ENCODE assay signal across 8 cellular contexts in genomic region chr6:27720607-27721580, GRCh38.
DNase-seq lines count a peak whose midpoint lies in the region; ATAC-seq and TF ChIP-seq lines count a peak whose summit lies in the region.

No MANE protein-coding gene starts in this region.

- TF ChIP-seq CTCF in cardiac fibroblast (IDR thresholded peaks at IDR 0.05; ENCODE audit: low read depth, low read length), result no peak
- no peak for TF ChIP-seq CTCF in nephron (IDR thresholded peaks at IDR 0.05; ENCODE audit: unreplicated experiment in 3 of 3)

- no peaks in the 10 kb centered on the region for H3K4me1 Mint-ChIP-seq in nephron

- intact Hi-C loops in posterior cingulate gyrus (cut with DNase I), result no loop called here

- no peaks in the 10 kb centered on the region for H3K36me3 Mint-ChIP-seq in nephron (ENCODE audit: low read depth)

- no peaks in the 10 kb centered on the region for H3K9me3 Mint-ChIP-seq in nephron

- ATAC-seq in HG03280 (IDR thresholded peaks at IDR 0.05; ENCODE audit: unreplicated experiment) (no peak), GM18907 (IDR thresholded peaks at IDR 0.05; ENCODE audit: unreplicated experiment) (no peak)

- H3K4me3 Mint-ChIP-seq in nephron, result peak overlapping the region; percentile 35 to 63 (median 40)

- H3K27ac Mint-ChIP-seq in nephron, result no peak overlapping the region

- peak overlapping the region in 1 of 2 donors; percentile 13 for H3K4me3 ChIP-seq in cardiac fibroblast (replicated peaks in 1 of 2; ENCODE audit: low read depth in 2 of 2, low read length in 2 of 2)

- H3K27me3 Mint-ChIP-seq in nephron (ENCODE audit: low read depth), result peaks cover 39% of the 10 kb centered on the region

- peak; percentile 17 to 41 for DNase-seq in NCI-H524 (lab: John Stamatoyannopoulos, UW)
- DNase-seq in NCI-H524 treated with DMSO at 0.1 percent for 48 hours (lab: John Stamatoyannopoulos, UW), result no peak
- peak; percentile 12 for DNase-seq in LHCN-M2 (ENCODE audit: low read depth)
- peak; percentile 35 to 86 for DNase-seq in cardiac fibroblast (ENCODE audit: low read depth in 2 of 2)
- no peak for DNase-seq in posterior cingulate gyrus

Comparison
In these comparisons a context has a peak if more than half of its experiments do, and no peak if none do; other contexts are left out.
1. DNase-seq: peak in NCI-H524 (2 of 2), LHCN-M2 (single experiment) and cardiac fibroblast (2 of 2); none in NCI-H524 treated with DMSO at 0.1 percent for 48 hours (single experiment) and posterior cingulate gyrus (0 of 10).